17 cellular contexts compared by ENCODE assay signal in genomic region chr14:102898298-102898697, GRCh38. TPM values are rescaled to one million over a fixed set of nuclear protein-coding genes. Genes with fewer than 3 reads are reported as not detected.
"Had no signal": no experiment of that assay in that cellular context is flagged by ENCODE, and none has a peak within 500 bp of the region (broad histone marks: within the 10 kb centered on the region; RNA-seq: fewer than 3 reads in every experiment).

No MANE protein-coding gene starts in this region.

- H3K27me3 ChIP-seq: hepatocyte, tibial nerve had no signal

- H3K4me3 ChIP-seq: hepatocyte, left ventricle myocardium inferior, tibial nerve had no signal

- H3K4me1 Mint-ChIP-seq: brain had no signal

- H3K9me3 ChIP-seq: left ventricle myocardium inferior, tibial nerve had no signal

- H3K9ac ChIP-seq: parathyroid adenoma had no signal

- H3K4me1 ChIP-seq: parathyroid adenoma had no signal

- H3K9me3 Mint-ChIP-seq: activated CD4-positive, alpha-beta T cell treated with anti-CD3 and anti-CD28 coated beads, Interleukin-2, amount 10 ng/mL, durations not matched to agents 7 days and 5 days; activated naive CD4-positive, alpha-beta T cell treated with anti-CD3 and anti-CD28 coated beads, Interleukin-2, amount 10 ng/mL, durations not matched to agents 7 days and 5 days; brain; dendritic cell treated with granulocyte-macrophage colony-stimulating factor and Interleukin-4, amounts not matched to agents 40 ng/mL and 50 ng/mL, for 4 days; effector memory CD8-positive, alpha-beta T cell had no signal

- H3K4me3 Mint-ChIP-seq: activated CD4-positive, alpha-beta T cell treated with anti-CD3 and anti-CD28 coated beads, Interleukin-2, amount 10 ng/mL, durations not matched to agents 7 days and 5 days; activated naive CD4-positive, alpha-beta T cell treated with anti-CD3 and anti-CD28 coated beads, Interleukin-2, amount 10 ng/mL, durations not matched to agents 7 days and 5 days; brain; dendritic cell treated with granulocyte-macrophage colony-stimulating factor and Interleukin-4, amounts not matched to agents 40 ng/mL and 50 ng/mL, for 4 days; effector memory CD8-positive, alpha-beta T cell had no signal

- H3K27ac ChIP-seq: hepatocyte, left ventricle myocardium inferior, parathyroid adenoma, tibial nerve, VCaP had no signal

- H2AFZ ChIP-seq: hepatocyte, parathyroid adenoma had no signal

- H3K27me3 Mint-ChIP-seq: activated CD4-positive, alpha-beta T cell treated with anti-CD3 and anti-CD28 coated beads, Interleukin-2, amount 10 ng/mL, durations not matched to agents 7 days and 5 days; activated naive CD4-positive, alpha-beta T cell treated with anti-CD3 and anti-CD28 coated beads, Interleukin-2, amount 10 ng/mL, durations not matched to agents 7 days and 5 days; brain; dendritic cell treated with granulocyte-macrophage colony-stimulating factor and Interleukin-4, amounts not matched to agents 40 ng/mL and 50 ng/mL, for 4 days; effector memory CD8-positive, alpha-beta T cell had no signal

- ATAC-seq: effector memory CD8-positive, alpha-beta T cell had no signal

- H3K4me2 ChIP-seq: hepatocyte had no signal

- H3K79me2 ChIP-seq: hepatocyte, parathyroid adenoma had no signal

- DNase-seq: activated CD4-positive, alpha-beta T cell treated with anti-CD3 and anti-CD28 coated beads, Interleukin-2, amount 10 ng/mL, durations not matched to agents 7 days and 5 days; activated naive CD4-positive, alpha-beta T cell treated with anti-CD3 and anti-CD28 coated beads, Interleukin-2, amount 10 ng/mL, durations not matched to agents 7 days and 5 days; activated T-cell treated with anti-CD3 and anti-CD28 coated beads, Interleukin-2, amount 50 U/mL, for 48 hours; amniotic stem cell; effector memory CD8-positive, alpha-beta T cell; kidney; left ventricle myocardium inferior; mesenchymal stem cell; stimulated activated CD4-positive, alpha-beta T cell treated with anti-CD3 and anti-CD28 coated beads, Interleukin-15, amount 100 ng/mL, for 24 hours; stimulated activated CD4-positive, alpha-beta T cell treated with anti-CD3 and anti-CD28 coated beads, Interleukin-4, amount 100 ng/mL, for 24 hours; T-helper 9 cell had no signal

- H3K27ac Mint-ChIP-seq: activated CD4-positive, alpha-beta T cell treated with anti-CD3 and anti-CD28 coated beads, Interleukin-2, amount 10 ng/mL, durations not matched to agents 7 days and 5 days; dendritic cell treated with granulocyte-macrophage colony-stimulating factor and Interleukin-4, amounts not matched to agents 40 ng/mL and 50 ng/mL, for 4 days; effector memory CD8-positive, alpha-beta T cell had no signal

RNA-seq across cellular contexts. Expression of gene AMN, which starts 24.2 kb away (rescaled TPM):
- total RNA-seq: left ventricle myocardium inferior had no signal
